18 cellular contexts compared by ENCODE assay signal in the genomic region with DNA sequence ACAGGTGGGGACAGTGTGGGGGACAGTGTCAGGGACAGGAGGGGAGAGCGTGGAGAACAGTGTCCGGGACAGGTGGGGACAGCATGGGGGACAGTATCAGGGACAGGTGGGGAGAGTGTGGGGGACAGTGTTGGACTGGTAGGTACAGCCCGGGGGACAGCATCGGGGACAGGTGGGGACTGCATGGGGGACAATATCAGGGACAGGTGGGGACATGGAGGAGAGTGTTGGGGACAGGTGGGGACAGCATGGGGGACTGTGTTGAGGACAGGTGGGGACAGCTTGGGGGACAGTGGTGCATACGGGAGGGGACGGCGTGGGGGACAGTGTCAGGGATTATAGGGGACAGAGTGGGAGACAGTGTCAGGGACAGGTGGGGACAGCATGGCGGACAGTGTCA.
A peak's percentile ranks its signal among the peaks of the same experiment; 100 is the strongest.
DNase-seq lines count a peak whose midpoint lies in the region; ATAC-seq and TF ChIP-seq lines count a peak whose summit lies in the region.
"Had no signal": no experiment of that assay in that cellular context is flagged by ENCODE, and none has a peak within 500 bp of the region (broad histone marks: within the 10 kb centered on the region; RNA-seq: fewer than 3 reads in every experiment).

No MANE protein-coding gene starts in this region.

- 80 to 89% methylated on average over 4 to 8 of the region's 8 CpGs for WGBS in transverse colon (ENCODE audit: low coverage in 1 of 2), 2 donors

- H3K27ac Mint-ChIP-seq in stimulated activated memory B cell treated with anti-CD40 and anti-IgM and Interleukin-4, amounts not matched to agents 10 μg/mL and 1 μg/mL and 100 μg/mL, for 72 hours = peak overlapping the region; percentile 30

- H3K4me1 ChIP-seq in lower lobe of right lung (no peaks in the 10 kb centered on the region), transverse colon (no peaks in the 10 kb centered on the region)

- no peaks in the 10 kb centered on the region for H3K36me3 ChIP-seq in lower lobe of right lung
- no peaks in the 10 kb centered on the region for H3K36me3 ChIP-seq in transverse colon

- no peak for TF ChIP-seq EP300 in transverse colon (IDR thresholded peaks at IDR 0.05; ENCODE audit: low read depth)

- H3K4me3 ChIP-seq in lower lobe of right lung (no peak overlapping the region), transverse colon (no peak overlapping the region)
- H3K4me3 ChIP-seq: K562 had no signal

- no peaks in the 10 kb centered on the region for H3K9me3 Mint-ChIP-seq in stimulated activated memory B cell treated with anti-CD40 and anti-IgM and Interleukin-4, amounts not matched to agents 10 μg/mL and 1 μg/mL and 100 μg/mL, for 72 hours

- POLR2A ChIA-PET in GM10248 (lab: Yijun Ruan, JAX) (no interaction called here), RWPE1 (lab: Yijun Ruan, JAX; ENCODE audit: low non-redundant PET) (no interaction called here)

- peak; percentile 4 for DNase-seq in GM10248 (ENCODE audit: extremely low spot score)
- DNase-seq in lower lobe of right lung = no peak
- DNase-seq in HuH-7.5 (ENCODE audit: low spot score) = no peak
- DNase-seq in RWPE1 (ENCODE audit: low spot score) = no peak
- DNase-seq in transverse colon = no peak
- DNase-seq: AML-193, COR-L47, GF-D8, GOT3, NCI-H1436 treated with DMSO at 0.1 percent for 48 hours, NCI-H2081, NCI-H510A treated with DMSO at 0.1 percent for 48 hours, NCI-H82, SIG-M5 had no signal

- no peak overlapping the region for H3K4me3 Mint-ChIP-seq in stimulated activated memory B cell treated with anti-CD40 and anti-IgM and Interleukin-4, amounts not matched to agents 10 μg/mL and 1 μg/mL and 100 μg/mL, for 72 hours

- H3K9me3 ChIP-seq in lower lobe of right lung = no peaks in the 10 kb centered on the region
- H3K9me3 ChIP-seq in transverse colon = no peaks in the 10 kb centered on the region

- TF ChIP-seq CTCF in GM10248 (IDR thresholded peaks at IDR 0.05; ENCODE audit: control extremely low read depth, extremely low read depth, low read depth, missing control alignments) (no peak), lower lobe of right lung (IDR thresholded peaks at IDR 0.05) (no peak), RWPE1 (conservative IDR thresholded peaks at IDR 0.05; ENCODE audit: low read depth) (no peak), transverse colon (IDR thresholded peaks at IDR 0.05) (no peak)

- peaks cover 46% of the 10 kb centered on the region for H3K36me3 Mint-ChIP-seq in stimulated activated memory B cell treated with anti-CD40 and anti-IgM and Interleukin-4, amounts not matched to agents 10 μg/mL and 1 μg/mL and 100 μg/mL, for 72 hours

- in situ Hi-C loops in transverse colon (cut with MboI; ENCODE audit: low pct_ligation_motif_present in 1 of 4, low pct_unique_long_range_greater_than_20kb in 1 of 4, low sequenced_read_pairs in 3 of 4) = no loop called here

- CTCF ChIA-PET in GM10248 (lab: Yijun Ruan, JAX) = no interaction called here
- CTCF ChIA-PET in RWPE1 (lab: Yijun Ruan, JAX) = no interaction called here

- intact Hi-C loops in lower lobe of right lung (cut with DNase I) (no loop called here), transverse colon (cut with DNase I; ENCODE audit: low total_unique reads) (no loop called here)

- TF ChIP-seq POLR2A in GM19099 (IDR thresholded peaks at IDR 0.05; ENCODE audit: extremely low read depth, insufficient read length, low read depth) = peak; percentile 36
- TF ChIP-seq POLR2A in transverse colon (IDR thresholded peaks at IDR 0.05) = no peak

- H3K4me1 Mint-ChIP-seq in stimulated activated memory B cell treated with anti-CD40 and anti-IgM and Interleukin-4, amounts not matched to agents 10 μg/mL and 1 μg/mL and 100 μg/mL, for 72 hours = peaks cover 48% of the 10 kb centered on the region

- H3K27ac ChIP-seq in lower lobe of right lung (no peak overlapping the region), RWPE1 (no peak overlapping the region), transverse colon (no peak overlapping the region)

- H3K27me3 Mint-ChIP-seq in stimulated activated memory B cell treated with anti-CD40 and anti-IgM and Interleukin-4, amounts not matched to agents 10 μg/mL and 1 μg/mL and 100 μg/mL, for 72 hours = no peaks in the 10 kb centered on the region

- ATAC-seq in lower lobe of right lung (peak; percentile 7 to 25), GM19035 (IDR thresholded peaks at IDR 0.05; ENCODE audit: unreplicated experiment) (no peak)
- ATAC-seq in stimulated activated memory B cell treated with anti-CD40 and anti-IgM and Interleukin-4, amounts not matched to agents 10 μg/mL and 1 μg/mL and 100 μg/mL, for 72 hours = peak; percentile 4
- ATAC-seq: K562 had no signal

- H3K27me3 ChIP-seq in lower lobe of right lung (ENCODE audit: low read depth) (no peaks in the 10 kb centered on the region), transverse colon (no peaks in the 10 kb centered on the region)
